ENCODE assay signal across 25 cellular contexts in genomic region chr6:306641-307061, GRCh38. TPM values are rescaled to one million over a fixed set of nuclear protein-coding genes. Genes with fewer than 3 reads are reported as not detected.
DNase-seq lines count a peak whose midpoint lies in the region; ATAC-seq, FAIRE-seq and TF ChIP-seq lines count a peak whose summit lies in the region.
"Had no signal": no experiment of that assay in that cellular context is flagged by ENCODE, and none has a peak within 500 bp of the region (broad histone marks: within the 10 kb centered on the region; RNA-seq: fewer than 3 reads in every experiment).

No MANE protein-coding gene starts in this region.

- ATAC-seq in heart left ventricle (peak in 3 of 4 donors; percentile 8 to 25 (median 14)), pancreas (peak; percentile 11 to 56 (median 31))

- H3K9me3 ChIP-seq in BLaER1 treated with 17β-estradiol and CSF1 and Interleukin-3, amounts not matched to agents 10 nM and 100 nM (replicated peaks in 1 of 11): peaks cover 0 to 11% (median 5%) of the 10 kb centered on the region in 11 experiments; a peak in 10 of 22 replicates
- no peaks in the 10 kb centered on the region for H3K9me3 ChIP-seq in OCI-LY7 (ENCODE audit: low read length)
- no peaks in the 10 kb centered on the region for H3K9me3 ChIP-seq in heart left ventricle
- no peaks in the 10 kb centered on the region for H3K9me3 ChIP-seq in pancreas

- no peak overlapping the region for H3K4me3 ChIP-seq in BLaER1 treated with 17β-estradiol and CSF1 and Interleukin-3, amounts not matched to agents 10 nM and 100 nM
- H3K4me3 ChIP-seq in OCI-LY7 (ENCODE audit: low read depth, low read length, poor library complexity, severe bottlenecking): no peak overlapping the region
- no peak overlapping the region for H3K4me3 ChIP-seq in heart left ventricle
- no peak overlapping the region for H3K4me3 ChIP-seq in pancreas
- H3K4me3 ChIP-seq: GM23248, neural progenitor cell had no signal

- DNase-seq in OCI-LY7 (ENCODE audit: low spot score) (no peak), heart left ventricle (no peak), pancreas (peak in 1 of 6 donors; percentile 58), T1000 (lab: John Stamatoyannopoulos, UW) (no peak), EL (no peak), foreskin melanocyte (no peak), cerebellar cortex (ENCODE audit: low spot score) (no peak)
- DNase-seq: activated CD4-positive, alpha-beta T cell treated with anti-CD3 and anti-CD28 coated beads for 4 hours; activated gamma-delta T cell; CD4-positive, alpha-beta T cell; cerebellar nuclear complex; DMS 273 treated with DMSO at 0.1 percent for 48 hours; GM23248; HFFc6; Kasumi-1; MV-4-11; NCI-H146; NCI-H446; SIG-M5; stimulated activated naive CD4-positive, alpha-beta T cell treated with Interleukin-2 at 50 U/mL for 16 hours had no signal

- H2AFZ ChIP-seq in OCI-LY7 (ENCODE audit: low read length): no peak overlapping the region
- H2AFZ ChIP-seq: GM23248, neural progenitor cell had no signal

- H3K27me3 ChIP-seq in BLaER1 treated with 17β-estradiol and CSF1 and Interleukin-3, amounts not matched to agents 10 nM and 100 nM: no peaks in the 10 kb centered on the region
- H3K27me3 ChIP-seq in heart left ventricle: no peaks in the 10 kb centered on the region
- H3K27me3 ChIP-seq in pancreas: no peaks in the 10 kb centered on the region
- H3K27me3 ChIP-seq: neural progenitor cell had no signal

- H3K27ac ChIP-seq in BLaER1 treated with 17β-estradiol and CSF1 and Interleukin-3, amounts not matched to agents 10 nM and 100 nM: peak overlapping the region in 7 of 11 experiments; percentile 26 to 72 (median 57); a peak in 12 of 22 replicates
- peak overlapping the region; percentile 71 for H3K27ac ChIP-seq in OCI-LY7 (ENCODE audit: low read depth, low read length, poor library complexity, severe bottlenecking)
- H3K27ac ChIP-seq in heart left ventricle: peak overlapping the region in 3 of 12 donors; percentile 2 to 38 (median 12)
- no peak overlapping the region for H3K27ac ChIP-seq in pancreas
- H3K27ac ChIP-seq: GM23248, HL-60, neural progenitor cell, VCaP had no signal

- peaks cover 0 to 41% (median 14%) of the 10 kb centered on the region in 11 experiments; a peak in 13 of 22 replicates for H3K36me3 ChIP-seq in BLaER1 treated with 17β-estradiol and CSF1 and Interleukin-3, amounts not matched to agents 10 nM and 100 nM
- H3K36me3 ChIP-seq in OCI-LY7 (ENCODE audit: insufficient read depth, low read length): peaks cover 59% of the 10 kb centered on the region
- peaks cover 0 to 37% (median 10%) of the 10 kb centered on the region in 9 donors for H3K36me3 ChIP-seq in heart left ventricle
- no peaks in the 10 kb centered on the region for H3K36me3 ChIP-seq in pancreas
- H3K36me3 ChIP-seq: neural progenitor cell had no signal

- no peak for FAIRE-seq in pancreas (lab: Jason Lieb, UNC)
- FAIRE-seq: islet of Langerhans had no signal

- CTCF ChIA-PET in OCI-LY7 (lab: Charles Lee; ENCODE audit: unreplicated experiment): interaction anchor here (1.3 to 1.8 kb wide), 5 partner anchors 10 to 52 kb away, joined by 3 to 10 read pairs (median 3); no protein-coding TSS in a partner anchor

- no TSS peak for BruUV-seq in OCI-LY7 (replicated peaks; lab: Mats Ljungman, UMichigan)

- intact Hi-C loops in OCI-LY7 (cut with micrococcal nuclease; ENCODE audit: unreplicated experiment) (loop anchor here (1.0 kb wide), 2 partner anchors 16 to 22 kb away; no protein-coding TSS in a partner anchor), heart left ventricle (cut with DNase I) (no loop called here), pancreas (cut with DNase I) (no loop called here)

- peak overlapping the region in 2 of 11 experiments; percentile 38 to 62; a peak in 2 of 22 replicates for H3K9ac ChIP-seq in BLaER1 treated with 17β-estradiol and CSF1 and Interleukin-3, amounts not matched to agents 10 nM and 100 nM
- H3K9ac ChIP-seq: GM23248, neural progenitor cell had no signal

- TF ChIP-seq CTCF in OCI-LY7 (conservative IDR thresholded peaks at IDR 0.05; ENCODE audit: low read length): no peak
- TF ChIP-seq CTCF in heart left ventricle (IDR thresholded peaks at IDR 0.05): no peak
- no peak for TF ChIP-seq CTCF in pancreas (IDR thresholded peaks at IDR 0.05)

- H3K4me2 ChIP-seq in BLaER1 treated with 17β-estradiol and CSF1 and Interleukin-3, amounts not matched to agents 10 nM and 100 nM: peak overlapping the region; percentile 62 to 86 (median 73)
- peak overlapping the region; percentile 53; the same call in 1 of the 2 replicates for H3K4me2 ChIP-seq in OCI-LY7 (ENCODE audit: low read length)
- H3K4me2 ChIP-seq: neural progenitor cell had no signal

- no peaks in the 10 kb centered on the region for H3K9me2 ChIP-seq in OCI-LY7 (ENCODE audit: insufficient read depth, low read length)

- WGBS in heart left ventricle, 4 donors: 75 to 88% (median 78%) methylated on average over 8 of the region's 8 CpGs
- 66 to 69% methylated on average over 8 of the region's 8 CpGs for WGBS in pancreas, 2 donors

- TF ChIP-seq POLR2A in heart left ventricle (IDR thresholded peaks at IDR 0.05): no peak

- H3K4me1 ChIP-seq in BLaER1 treated with 17β-estradiol and CSF1 and Interleukin-3, amounts not matched to agents 10 nM and 100 nM: peaks cover 68 to 88% (median 82%) of the 10 kb centered on the region in 10 experiments
- peaks cover 67% of the 10 kb centered on the region for H3K4me1 ChIP-seq in OCI-LY7 (ENCODE audit: insufficient read depth, low read length, poor library complexity, severe bottlenecking)
- peaks cover 0 to 33% (median 20%) of the 10 kb centered on the region in 12 donors for H3K4me1 ChIP-seq in heart left ventricle
- H3K4me1 ChIP-seq in pancreas: peaks cover 4 to 19% (median 7%) of the 10 kb centered on the region in 3 donors
- H3K4me1 ChIP-seq: neural progenitor cell had no signal

- POLR2A ChIA-PET in OCI-LY7 (lab: Charles Lee): interaction anchor here (1.1 to 11.3 kb wide), 12 partner anchors 9 to 85 kb away, joined by 5 to 180 read pairs (median 10); no protein-coding TSS in a partner anchor

- H3K79me2 ChIP-seq in OCI-LY7 (ENCODE audit: insufficient read depth, low read depth, low read length): peaks cover 16% of the 10 kb centered on the region; the same call in 1 of the 2 replicates

- peaks cover 0 to 14% (median 0%) of the 10 kb centered on the region in 11 experiments; a peak in 5 of 22 replicates for H4K20me1 ChIP-seq in BLaER1 treated with 17β-estradiol and CSF1 and Interleukin-3, amounts not matched to agents 10 nM and 100 nM
- no peaks in the 10 kb centered on the region for H4K20me1 ChIP-seq in OCI-LY7 (ENCODE audit: insufficient read depth, low read length)

RNA-seq across cellular contexts. Expression of gene DUSP22, which starts 14.4 kb away (rescaled TPM):
- 133 and 149 TPM in 2 replicates for total RNA-seq in OCI-LY7 (2014; rRNA removed; shearing (Covaris generic))
- total RNA-seq in OCI-LY7 (2022) (171 and 215 TPM in 2 replicates), heart left ventricle (10 to 100 TPM; 40.4 to 79.9 (median 48.2) TPM), pancreas (10 to 100 TPM; 21.1 to 32.9 (median 27.4) TPM)
- polyA plus RNA-seq in heart left ventricle (10 to 100 TPM; 33.4 to 51.5 TPM), pancreas (10 to 100 TPM; 16.4 to 20.6 TPM)

Comparison
In these comparisons a context has a peak if more than half of its experiments do, and no peak if none do; other contexts are left out.
1. H3K27ac ChIP-seq: peak in BLaER1 treated with 17β-estradiol and CSF1 and Interleukin-3, amounts not matched to agents 10 nM and 100 nM (7 of 11) and OCI-LY7 (single experiment); none in pancreas (0 of 4).